ENCODE assay signal across 19 cellular contexts in genomic region chr12:124478985-124479645, GRCh38.
DNase-seq lines count a peak whose midpoint lies in the region; ATAC-seq and TF ChIP-seq lines count a peak whose summit lies in the region.
"Had no signal": no experiment of that assay in that cellular context is flagged by ENCODE, and none has a peak within 500 bp of the region (broad histone marks: within the 10 kb centered on the region; RNA-seq: fewer than 3 reads in every experiment).

No MANE protein-coding gene starts in this region.

- 96% methylated on average over 42 of the region's 42 CpGs for whole genome bisulfite sequencing in sigmoid colon, 2 donors

- H3K9me3 ChIP-seq in RWPE2 (ENCODE audit: severe bottlenecking), result no peaks in the 10 kb centered on the region
- no peaks in the 10 kb centered on the region for H3K9me3 ChIP-seq in sigmoid colon

- TF ChIP-seq POLR2A in sigmoid colon (IDR thresholded peaks at IDR 0.05), result no peak

- H3K4me3 ChIP-seq in RWPE2 (ENCODE audit: severe bottlenecking) (no peak overlapping the region), sigmoid colon (no peak overlapping the region)
- H3K4me3 ChIP-seq: A549 had no signal

- intact Hi-C loops in activated CD4-positive, alpha-beta memory T cell treated with anti-CD3 and anti-CD28 coated beads for 36 hours (cut with micrococcal nuclease), result no loop called here
- intact Hi-C loops in left ventricle myocardium superior (cut with micrococcal nuclease) (no loop called here), sigmoid colon (cut with DNase I) (no loop called here)

- TF ChIP-seq CTCF in RWPE2 (IDR thresholded peaks at IDR 0.05; ENCODE audit: poor library complexity, severe bottlenecking), result no peak
- TF ChIP-seq CTCF in sigmoid colon (IDR thresholded peaks at IDR 0.05), result no peak
- no peak for TF ChIP-seq CTCF in GM10248 (IDR thresholded peaks at IDR 0.05; ENCODE audit: control extremely low read depth, extremely low read depth, low read depth, missing control alignments)

- H3K9me3 Mint-ChIP-seq in activated CD4-positive, alpha-beta memory T cell treated with anti-CD3 and anti-CD28 coated beads, Interleukin-2, amount 10 ng/mL, durations not matched to agents 7 days and 5 days, result peaks cover 4% of the 10 kb centered on the region
- H3K9me3 Mint-ChIP-seq in activated CD4-positive, alpha-beta memory T cell treated with anti-CD3 and anti-CD28 coated beads for 36 hours, result peaks cover 9% of the 10 kb centered on the region

- POLR2A ChIA-PET in activated CD4-positive, alpha-beta memory T cell treated with anti-CD3 and anti-CD28 coated beads, Interleukin-2, amount 10 ng/mL, durations not matched to agents 7 days and 5 days (lab: Charles Lee), result interaction anchor here (1.3 kb wide), 1 partner anchor 25 kb away, joined by 6 read pairs; no protein-coding TSS in a partner anchor
- POLR2A ChIA-PET in activated CD4-positive, alpha-beta memory T cell treated with anti-CD3 and anti-CD28 coated beads for 36 hours (lab: Charles Lee), result no interaction called here
- POLR2A ChIA-PET in GM10248 (lab: Yijun Ruan, JAX), result no interaction called here

- peaks cover 6% of the 10 kb centered on the region for H3K4me1 ChIP-seq in RWPE2 (ENCODE audit: insufficient read depth, poor library complexity, severe bottlenecking)
- H3K4me1 ChIP-seq in sigmoid colon, result peaks cover 0 to 52% (median 47%) of the 10 kb centered on the region in 4 donors

- H3K36me3 Mint-ChIP-seq in activated CD4-positive, alpha-beta memory T cell treated with anti-CD3 and anti-CD28 coated beads, Interleukin-2, amount 10 ng/mL, durations not matched to agents 7 days and 5 days (ENCODE audit: low read depth), result peaks cover 54% of the 10 kb centered on the region
- peaks cover 45% of the 10 kb centered on the region for H3K36me3 Mint-ChIP-seq in activated CD4-positive, alpha-beta memory T cell treated with anti-CD3 and anti-CD28 coated beads for 36 hours

- ATAC-seq in RWPE2 (ENCODE audit: low read depth) (no peak), left ventricle myocardium superior (no peak), HG03039 (IDR thresholded peaks at IDR 0.05; ENCODE audit: unreplicated experiment) (no peak)
- ATAC-seq: activated CD4-positive, CD25-positive, alpha-beta regulatory T cell treated with anti-CD3 and anti-CD28 coated beads, Interleukin-2, amount 50 U/mL, for 24 hours had no signal

- TF ChIP-seq EP300 in sigmoid colon (IDR thresholded peaks at IDR 0.05), result no peak

- no peak for DNase-seq in activated CD4-positive, alpha-beta memory T cell treated with anti-CD3 and anti-CD28 coated beads, Interleukin-2, amount 10 ng/mL, durations not matched to agents 7 days and 5 days
- no peak for DNase-seq in activated CD4-positive, alpha-beta memory T cell treated with anti-CD3 and anti-CD28 coated beads for 36 hours
- no peak for DNase-seq in RWPE2 (ENCODE audit: low spot score)
- peak; percentile 30 for DNase-seq in left ventricle myocardium superior
- no peak for DNase-seq in sigmoid colon
- no peak for DNase-seq in OCI-M1 (lab: John Stamatoyannopoulos, UW)
- no peak for DNase-seq in GM10248 (ENCODE audit: extremely low spot score)
- DNase-seq: activated naive CD4-positive, alpha-beta T cell treated with anti-CD3 and anti-CD28 coated beads, Interleukin-2, amount 50 U/mL, for 16 hours; activated T-cell treated with anti-CD3 and anti-CD28 coated beads for 4 hours; brain microvascular endothelial cell; effector memory CD4-positive, alpha-beta T cell; kidney glomerular epithelial cell; NCI-H1436; NCI-H2171 treated with DMSO at 0.1 percent for 48 hours; stimulated activated naive CD4-positive, alpha-beta T cell had no signal

- CTCF ChIA-PET in activated CD4-positive, alpha-beta memory T cell treated with anti-CD3 and anti-CD28 coated beads, Interleukin-2, amount 10 ng/mL, durations not matched to agents 7 days and 5 days (lab: Charles Lee), result no interaction called here
- CTCF ChIA-PET in activated CD4-positive, alpha-beta memory T cell treated with anti-CD3 and anti-CD28 coated beads for 36 hours (lab: Charles Lee), result no interaction called here
- CTCF ChIA-PET in GM10248 (lab: Yijun Ruan, JAX), result interaction anchor here (1.5 kb wide), 1 partner anchor 9 kb away, joined by 3 read pairs; no protein-coding TSS in a partner anchor

- H3K27ac ChIP-seq in RWPE2 (ENCODE audit: poor library complexity, severe bottlenecking), result peak overlapping the region; percentile 39
- peak overlapping the region; percentile 30 to 79 (median 72) for H3K27ac ChIP-seq in sigmoid colon
- H3K27ac ChIP-seq: brain microvascular endothelial cell had no signal

- no peaks in the 10 kb centered on the region for H3K27me3 Mint-ChIP-seq in activated CD4-positive, alpha-beta memory T cell treated with anti-CD3 and anti-CD28 coated beads, Interleukin-2, amount 10 ng/mL, durations not matched to agents 7 days and 5 days
- H3K27me3 Mint-ChIP-seq in activated CD4-positive, alpha-beta memory T cell treated with anti-CD3 and anti-CD28 coated beads for 36 hours, result no peaks in the 10 kb centered on the region

- no peaks in the 10 kb centered on the region for H3K27me3 ChIP-seq in RWPE2 (ENCODE audit: insufficient read depth, poor library complexity, severe bottlenecking)
- no peaks in the 10 kb centered on the region for H3K27me3 ChIP-seq in sigmoid colon
- H3K27me3 ChIP-seq: brain microvascular endothelial cell had no signal

- peaks cover 33% of the 10 kb centered on the region for H3K4me1 Mint-ChIP-seq in activated CD4-positive, alpha-beta memory T cell treated with anti-CD3 and anti-CD28 coated beads, Interleukin-2, amount 10 ng/mL, durations not matched to agents 7 days and 5 days
- peaks cover 31% of the 10 kb centered on the region for H3K4me1 Mint-ChIP-seq in activated CD4-positive, alpha-beta memory T cell treated with anti-CD3 and anti-CD28 coated beads for 36 hours (ENCODE audit: low read depth)

- peak overlapping the region; percentile 5 for H3K27ac Mint-ChIP-seq in activated CD4-positive, alpha-beta memory T cell treated with anti-CD3 and anti-CD28 coated beads, Interleukin-2, amount 10 ng/mL, durations not matched to agents 7 days and 5 days
- H3K27ac Mint-ChIP-seq in activated CD4-positive, alpha-beta memory T cell treated with anti-CD3 and anti-CD28 coated beads for 36 hours, result no peak overlapping the region
- H3K27ac Mint-ChIP-seq: T-helper 1 cell treated with Interleukin-12 subunit alpha and Interleukin-12 subunit beta and Interleukin-4 antibody, amounts not matched to agents 30 μg/mL and 1 μg/mL, for 36 hours had no signal

- no peak overlapping the region for H3K4me3 Mint-ChIP-seq in activated CD4-positive, alpha-beta memory T cell treated with anti-CD3 and anti-CD28 coated beads, Interleukin-2, amount 10 ng/mL, durations not matched to agents 7 days and 5 days
- H3K4me3 Mint-ChIP-seq in activated CD4-positive, alpha-beta memory T cell treated with anti-CD3 and anti-CD28 coated beads for 36 hours, result no peak overlapping the region
- H3K4me3 Mint-ChIP-seq: T-helper 1 cell treated with Interleukin-12 subunit alpha and Interleukin-12 subunit beta and Interleukin-4 antibody, amounts not matched to agents 30 μg/mL and 1 μg/mL, for 36 hours had no signal

- H3K36me3 ChIP-seq in RWPE2 (ENCODE audit: low read depth) (peaks cover 73% of the 10 kb centered on the region), sigmoid colon (peaks cover 0 to 51% (median 19%) of the 10 kb centered on the region in 4 donors)
